29 cellular contexts compared by ENCODE assay signal in the genomic region with DNA sequence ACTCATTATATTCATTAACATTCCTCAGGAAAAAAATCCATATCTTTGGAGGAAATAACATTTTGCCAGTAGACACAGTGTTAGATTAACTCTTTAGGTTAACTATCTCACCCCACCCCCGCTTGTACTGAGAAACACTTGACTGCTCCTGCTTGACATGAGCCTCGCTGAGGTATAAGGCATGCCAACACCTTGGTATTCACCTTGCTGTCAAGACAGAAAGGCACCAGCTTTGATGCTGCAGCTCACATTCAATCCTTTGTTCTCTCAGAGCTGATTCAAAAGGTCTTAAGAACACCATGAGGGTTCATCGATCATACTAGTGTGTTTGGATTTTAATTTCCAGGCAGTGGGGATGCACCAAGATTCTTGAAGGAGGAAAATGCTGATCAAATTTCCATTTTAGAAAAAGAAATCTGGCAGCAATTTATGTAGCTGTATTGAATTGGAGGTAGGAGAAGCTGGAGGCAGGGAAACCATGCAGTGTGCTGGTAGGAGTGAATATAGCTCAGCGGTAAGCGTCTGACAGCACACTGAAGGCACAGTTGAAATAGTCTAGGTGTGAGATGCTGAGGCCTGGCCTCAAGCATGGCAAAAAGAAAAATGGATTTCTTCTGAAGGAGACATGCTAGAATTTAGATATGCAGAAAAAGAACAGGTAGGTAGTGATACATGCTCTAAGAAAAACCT.
"Had no signal": no experiment of that assay in that cellular context is flagged by ENCODE, and none has a peak within 500 bp of the region (broad histone marks: within the 10 kb centered on the region; RNA-seq: fewer than 3 reads in every experiment).

No MANE protein-coding gene starts in this region.

- ATAC-seq: activated CD4-positive, alpha-beta T cell treated with anti-CD3 and anti-CD28 coated beads for 36 hours; activated CD8-positive, alpha-beta memory T cell treated with anti-CD3 and anti-CD28 coated beads, Interleukin-2, amount 10 ng/mL, durations not matched to agents 7 days and 5 days; activated CD8-positive, alpha-beta T cell treated with anti-CD3 and anti-CD28 coated beads, Interleukin-2, amount 10 ng/mL, durations not matched to agents 7 days and 5 days; activated naive CD4-positive, alpha-beta T cell treated with anti-CD3 and anti-CD28 coated beads, Interleukin-2, amount 50 U/mL, for 72 hours; foreskin keratinocyte; gastrocnemius medialis; heart left ventricle had no signal

- H3K36me3 ChIP-seq: ascending aorta, breast epithelium, cardiac muscle cell, esophagus muscularis mucosa, gastrocnemius medialis, heart left ventricle had no signal

- H3K27ac ChIP-seq: ascending aorta, breast epithelium, cardiac muscle cell, coronary artery, dorsolateral prefrontal cortex, esophagus muscularis mucosa, foreskin keratinocyte, gastrocnemius medialis, heart left ventricle had no signal

- H3K27me3 ChIP-seq: ascending aorta, breast epithelium, cardiac muscle cell, dorsolateral prefrontal cortex, esophagus muscularis mucosa, foreskin keratinocyte, gastrocnemius medialis, heart left ventricle had no signal

- H3K4me1 ChIP-seq: ascending aorta, breast epithelium, esophagus muscularis mucosa, foreskin keratinocyte, gastrocnemius medialis, heart left ventricle had no signal

- H3K4me3 ChIP-seq: ascending aorta, breast epithelium, cardiac muscle cell, coronary artery, dorsolateral prefrontal cortex, esophagus muscularis mucosa, gastrocnemius medialis, heart left ventricle had no signal

- H3K9me3 ChIP-seq: ascending aorta, breast epithelium, esophagus muscularis mucosa, gastrocnemius medialis, heart left ventricle had no signal

- DNase-seq: activated CD4-positive, alpha-beta memory T cell treated with anti-CD3 and anti-CD28 coated beads for 36 hours; activated CD4-positive, alpha-beta T cell treated with anti-CD3 and anti-CD28 coated beads, Interleukin-2, amount 10 ng/mL, durations not matched to agents 24 days and 14 days; activated CD4-positive, CD25-positive, alpha-beta regulatory T cell; activated CD4-positive, CD25-positive, alpha-beta regulatory T cell treated with anti-CD3 and anti-CD28 coated beads, Interleukin-2, amount 50 U/mL, for 72 hours; activated CD8-positive, alpha-beta memory T cell treated with anti-CD3 and anti-CD28 coated beads, Interleukin-2, amount 10 ng/mL, durations not matched to agents 7 days and 5 days; activated CD8-positive, alpha-beta memory T cell treated with anti-CD3 and anti-CD28 coated beads, Interleukin-2, amount 50 U/mL, for 4 hours; activated CD8-positive, alpha-beta T cell treated with anti-CD3 and anti-CD28 coated beads, Interleukin-2, amount 10 ng/mL, durations not matched to agents 7 days and 5 days; activated gamma-delta T cell; activated naive CD4-positive, alpha-beta T cell; activated naive CD4-positive, alpha-beta T cell treated with anti-CD3 and anti-CD28 coated beads, Interleukin-2, amount 10 ng/mL, durations not matched to agents 7 days and 5 days; activated naive CD8-positive, alpha-beta T cell treated with anti-CD3 and anti-CD28 coated beads, Interleukin-2, amount 10 ng/mL, durations not matched to agents 7 days and 5 days; activated T-cell treated with anti-CD3 and anti-CD28 coated beads, Interleukin-2, amount 50 U/mL, for 1 hour; activated T-cell treated with anti-CD3 and anti-CD28 coated beads, Interleukin-2, amount 50 U/mL, for 48 hours; dorsolateral prefrontal cortex; effector memory CD4-positive, alpha-beta T cell; endodermal cell; erythroblast; gastrocnemius medialis; glutamatergic neuron; T-helper 2 cell had no signal
